Comparison of ENCODE assay signal across 17 cellular contexts in genomic region chr9:77290373-77290772, GRCh38.
"Had no signal": no experiment of that assay in that cellular context is flagged by ENCODE, and none has a peak within 500 bp of the region (broad histone marks: within the 10 kb centered on the region; RNA-seq: fewer than 3 reads in every experiment).

No MANE protein-coding gene starts in this region.

- H3K4me3 ChIP-seq: adrenal gland, esophagus muscularis mucosa, pancreas, thoracic aorta had no signal

- H3K36me3 ChIP-seq: adrenal gland, pancreas had no signal

- H3K4me1 ChIP-seq: pancreas had no signal

- H3K27me3 Mint-ChIP-seq: activated CD4-positive, alpha-beta T cell treated with anti-CD3 and anti-CD28 coated beads, Interleukin-2, amount 10 ng/mL, durations not matched to agents 24 days and 14 days; brain; stimulated activated naive CD8-positive, alpha-beta T cell treated with anti-CD3 and anti-CD28 coated beads, Interleukin-15, amount 100 ng/mL, for 72 hours had no signal

- H3K27ac Mint-ChIP-seq: activated CD4-positive, alpha-beta T cell treated with anti-CD3 and anti-CD28 coated beads, Interleukin-2, amount 10 ng/mL, durations not matched to agents 24 days and 14 days; brain; stimulated activated naive CD8-positive, alpha-beta T cell treated with anti-CD3 and anti-CD28 coated beads, Interleukin-15, amount 100 ng/mL, for 72 hours; T-helper 1 cell treated with Interleukin-12 subunit alpha and Interleukin-12 subunit beta and Interleukin-4 antibody, amounts not matched to agents 30 μg/mL and 1 μg/mL, for 36 hours had no signal

- H3K27me3 ChIP-seq: adrenal gland, esophagus muscularis mucosa, pancreas had no signal

- H3K27ac ChIP-seq: adrenal gland, esophagus muscularis mucosa, pancreas, thoracic aorta had no signal

- ATAC-seq: left ventricle myocardium superior; pancreas; stimulated activated naive CD8-positive, alpha-beta T cell treated with anti-CD3 and anti-CD28 coated beads, Interleukin-15, amount 100 ng/mL, for 72 hours had no signal

- H3K4me1 Mint-ChIP-seq: brain had no signal

- H3K9me3 ChIP-seq: pancreas had no signal

- H3K4me3 Mint-ChIP-seq: activated CD4-positive, alpha-beta T cell treated with anti-CD3 and anti-CD28 coated beads, Interleukin-2, amount 10 ng/mL, durations not matched to agents 24 days and 14 days; brain; stimulated activated naive CD8-positive, alpha-beta T cell treated with anti-CD3 and anti-CD28 coated beads, Interleukin-15, amount 100 ng/mL, for 72 hours; T-helper 1 cell treated with Interleukin-12 subunit alpha and Interleukin-12 subunit beta and Interleukin-4 antibody, amounts not matched to agents 30 μg/mL and 1 μg/mL, for 36 hours had no signal

- DNase-seq: activated CD4-positive, alpha-beta T cell treated with anti-CD3 and anti-CD28 coated beads, Interleukin-2, amount 10 ng/mL, durations not matched to agents 24 days and 14 days; activated naive CD4-positive, alpha-beta T cell treated with anti-CD3 and anti-CD28 coated beads, Interleukin-2, amount 50 U/mL, for 16 hours; adrenal gland; cerebellar nuclear complex; foreskin melanocyte; head of caudate nucleus; left ventricle myocardium superior; mesenchymal stem cell; pancreas; retina; stimulated activated CD4-positive, alpha-beta T cell treated with anti-CD3 and anti-CD28 coated beads, Interleukin-15, amount 100 ng/mL, for 24 hours; stimulated activated CD4-positive, alpha-beta T cell treated with anti-CD3 and anti-CD28 coated beads, Interleukin-4, amount 100 ng/mL, for 24 hours; stimulated activated naive CD8-positive, alpha-beta T cell treated with anti-CD3 and anti-CD28 coated beads, Interleukin-15, amount 100 ng/mL, for 72 hours had no signal
